In the genomic region with DNA sequence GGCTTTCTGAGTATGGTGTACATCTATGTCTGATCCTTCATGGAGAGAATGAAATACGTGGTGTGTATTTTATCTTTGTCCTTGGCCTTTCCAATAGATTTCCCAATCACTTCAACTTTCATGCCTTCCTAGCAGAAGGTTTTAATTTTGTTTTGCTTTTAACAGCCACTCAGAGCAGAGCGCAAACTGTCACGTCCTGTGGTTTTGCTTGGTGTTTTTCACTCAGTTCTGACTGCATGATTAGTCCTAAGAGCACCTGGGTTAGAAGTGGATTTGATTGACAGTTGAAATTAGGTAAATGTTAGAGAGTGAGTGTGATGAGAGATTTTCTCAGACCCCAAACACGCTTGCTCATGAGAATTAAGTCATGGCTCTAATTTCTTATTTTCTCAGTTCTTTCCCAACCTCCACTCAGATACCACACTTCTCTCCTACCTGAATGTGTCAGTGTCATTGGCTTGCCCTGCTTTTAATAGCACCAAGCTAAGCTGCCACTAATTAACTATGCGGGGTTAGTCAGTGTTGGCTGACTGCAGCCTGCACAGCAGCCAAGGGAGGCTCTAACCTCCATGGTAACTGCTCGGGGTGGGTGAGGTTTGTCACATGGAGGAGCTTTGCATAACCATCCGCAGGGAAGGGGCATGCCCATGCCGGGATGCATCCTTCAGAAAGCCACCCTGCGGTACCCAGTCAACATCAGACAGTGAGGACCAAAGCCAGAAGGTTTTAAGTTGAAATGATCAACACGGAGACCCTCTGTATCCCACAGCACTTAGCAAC, we compare ENCODE assay signal across 9 cellular contexts.
DNase-seq lines count a peak whose midpoint lies in the region; ATAC-seq and TF ChIP-seq lines count a peak whose summit lies in the region.
"Had no signal": no experiment of that assay in that cellular context is flagged by ENCODE, and none has a peak within 500 bp of the region (broad histone marks: within the 10 kb centered on the region; RNA-seq: fewer than 3 reads in every experiment).

No MANE protein-coding gene starts in this region.

- POLR2A ChIA-PET in BJ (lab: Charles Lee): no interaction called here

- no peak overlapping the region for H3K9ac ChIP-seq in colonic mucosa (ENCODE audit: low read depth in 2 of 2, low read length in 2 of 2)

- ATAC-seq in GM18868 (IDR thresholded peaks at IDR 0.05; ENCODE audit: unreplicated experiment) (peak; percentile 95), HG02981 (IDR thresholded peaks at IDR 0.05; ENCODE audit: unreplicated experiment) (peak; percentile 87)

- no peak overlapping the region for H3K27ac ChIP-seq in colonic mucosa
- H3K27ac ChIP-seq: epithelial cell of prostate had no signal

- intact Hi-C loops in colonic mucosa (cut with DNase I): no loop called here

- H3K36me3 ChIP-seq in BJ (ENCODE audit: control insufficient read depth, insufficient read depth, low read length): no peaks in the 10 kb centered on the region
- no peaks in the 10 kb centered on the region for H3K36me3 ChIP-seq in colonic mucosa

- H3K4me3 ChIP-seq in BJ (ENCODE audit: low read depth, low read length) (no peak overlapping the region), colonic mucosa (no peak overlapping the region)

- no peaks in the 10 kb centered on the region for H3K27me3 ChIP-seq in BJ (ENCODE audit: control insufficient read depth, insufficient read depth, low read length)
- H3K27me3 ChIP-seq in colonic mucosa: no peaks in the 10 kb centered on the region

- DNase-seq in BJ (ENCODE audit: low read depth) (peak; percentile 47), SHP77 treated with DMSO at 0.1 percent for 48 hours (lab: John Stamatoyannopoulos, UW) (peak; percentile 31), germinal center (ENCODE audit: low spot score) (peak; percentile 75), colonic mucosa (no peak), NCI-H510A (lab: John Stamatoyannopoulos, UW) (no peak)
- peak in 4 of 6 experiments; percentile 0 to 51 (median 30) for DNase-seq in stimulated activated naive CD4-positive, alpha-beta T cell (lab: John Stamatoyannopoulos, UW)

- TF ChIP-seq CTCF in BJ (IDR thresholded peaks at IDR 0.05; ENCODE audit: insufficient read depth, low read depth, low read length) (no peak), colonic mucosa (IDR thresholded peaks at IDR 0.05) (no peak)

- H3K4me1 ChIP-seq in colonic mucosa: no peaks in the 10 kb centered on the region

- no peaks in the 10 kb centered on the region for H3K9me3 ChIP-seq in colonic mucosa

- CTCF ChIA-PET in BJ (lab: Yijun Ruan, JAX): interaction anchor here (1.2 kb wide), 1 partner anchor 12 kb away, joined by 3 read pairs; no protein-coding TSS in a partner anchor

Comparison
In these comparisons a context has a peak if more than half of its experiments do, and no peak if none do; other contexts are left out.
1. DNase-seq: peak in BJ (single experiment), SHP77 treated with DMSO at 0.1 percent for 48 hours (single experiment), germinal center (single experiment) and stimulated activated naive CD4-positive, alpha-beta T cell (4 of 6); none in colonic mucosa (single experiment) and NCI-H510A (single experiment).